Comparison of ENCODE assay signal across 12 cellular contexts in genomic region chr16:79150626-79151025, GRCh38.
DNase-seq lines count a peak whose midpoint lies in the region; ATAC-seq and TF ChIP-seq lines count a peak whose summit lies in the region.
"Had no signal": no experiment of that assay in that cellular context is flagged by ENCODE, and none has a peak within 500 bp of the region (broad histone marks: within the 10 kb centered on the region; RNA-seq: fewer than 3 reads in every experiment).

No MANE protein-coding gene starts in this region.

- H3K4me1 ChIP-seq in left ventricle myocardium inferior: no peaks in the 10 kb centered on the region
- H3K4me1 ChIP-seq in hepatocyte (ENCODE audit: insufficient read depth): peaks cover 6% of the 10 kb centered on the region

- H4K20me1 ChIP-seq in hepatocyte (ENCODE audit: insufficient read depth, poor library complexity, severe bottlenecking): no peaks in the 10 kb centered on the region
- H4K20me1 ChIP-seq: BLaER1 had no signal

- H3K27me3 Mint-ChIP-seq in activated T-helper 17 cell treated with anti-CD3 and anti-CD28 coated beads, Interleukin-2, amount 50 U/mL, for 72 hours: no peaks in the 10 kb centered on the region
- H3K27me3 Mint-ChIP-seq in natural killer cell treated with Interleukin-12 subunit alpha and Interleukin-12 subunit beta and Interleukin-15 and Interleukin-18, amount 100 ng/mL, for 72 hours: no peaks in the 10 kb centered on the region

- H3K4me3 Mint-ChIP-seq in activated T-helper 17 cell treated with anti-CD3 and anti-CD28 coated beads, Interleukin-2, amount 50 U/mL, for 72 hours: peak overlapping the region; percentile 32
- H3K4me3 Mint-ChIP-seq in natural killer cell treated with Interleukin-12 subunit alpha and Interleukin-12 subunit beta and Interleukin-15 and Interleukin-18, amount 100 ng/mL, for 72 hours: no peak overlapping the region
- H3K4me3 Mint-ChIP-seq: CD8-positive, alpha-beta T cell; H9 had no signal

- H3K27me3 ChIP-seq in left ventricle myocardium inferior (ENCODE audit: low read depth) (no peaks in the 10 kb centered on the region), hepatocyte (no peaks in the 10 kb centered on the region)
- H3K27me3 ChIP-seq: BLaER1 had no signal

- intact Hi-C loops in Right ventricle myocardium superior (cut with DNase I) (no loop called here), left ventricle myocardium inferior (cut with micrococcal nuclease) (no loop called here)

- H3K4me2 ChIP-seq in hepatocyte: no peak overlapping the region

- no peak overlapping the region for H2AFZ ChIP-seq in hepatocyte

- H3K9me2 ChIP-seq in hepatocyte (replicated peaks; ENCODE audit: insufficient read depth): no peaks in the 10 kb centered on the region

- ATAC-seq in Right ventricle myocardium superior (ENCODE audit: poor library complexity): peak; percentile 29
- no peak for ATAC-seq in activated T-helper 17 cell treated with anti-CD3 and anti-CD28 coated beads, Interleukin-2, amount 50 U/mL, for 72 hours (replicated peaks)
- no peak for ATAC-seq in natural killer cell treated with Interleukin-12 subunit alpha and Interleukin-12 subunit beta and Interleukin-15 and Interleukin-18, amount 100 ng/mL, for 72 hours
- ATAC-seq in HG02981 (IDR thresholded peaks at IDR 0.05; ENCODE audit: unreplicated experiment): no peak
- ATAC-seq in HG03159 (IDR thresholded peaks at IDR 0.05; ENCODE audit: unreplicated experiment): no peak
- ATAC-seq: CD8-positive, alpha-beta T cell had no signal

- H3K27ac ChIP-seq in left ventricle myocardium inferior (replicated peaks) (no peak overlapping the region), hepatocyte (peak overlapping the region; percentile 82)
- H3K27ac ChIP-seq: BLaER1, HL-60 had no signal

- H3K9me3 ChIP-seq in left ventricle myocardium inferior (replicated peaks): no peaks in the 10 kb centered on the region
- no peaks in the 10 kb centered on the region for H3K9me3 ChIP-seq in hepatocyte (ENCODE audit: low read depth)
- H3K9me3 ChIP-seq: BLaER1 had no signal

- DNase-seq in Right ventricle myocardium superior: no peak
- DNase-seq in left ventricle myocardium inferior: no peak
- DNase-seq in hepatocyte (ENCODE audit: low spot score): no peak
- no peak for DNase-seq in natural killer cell treated with Interleukin-12 subunit alpha and Interleukin-12 subunit beta and Interleukin-15 and Interleukin-18, amount 100 ng/mL, for 72 hours (ENCODE audit: low spot score)
- DNase-seq: 8988T; CD8-positive, alpha-beta T cell; H9 had no signal

- H3K36me3 Mint-ChIP-seq in activated T-helper 17 cell treated with anti-CD3 and anti-CD28 coated beads, Interleukin-2, amount 50 U/mL, for 72 hours (ENCODE audit: low read depth): no peaks in the 10 kb centered on the region
- H3K36me3 Mint-ChIP-seq in natural killer cell treated with Interleukin-12 subunit alpha and Interleukin-12 subunit beta and Interleukin-15 and Interleukin-18, amount 100 ng/mL, for 72 hours: no peaks in the 10 kb centered on the region
- H3K36me3 Mint-ChIP-seq: CD8-positive, alpha-beta T cell had no signal

- H3K27ac Mint-ChIP-seq in activated T-helper 17 cell treated with anti-CD3 and anti-CD28 coated beads, Interleukin-2, amount 50 U/mL, for 72 hours: peak overlapping the region; percentile 53
- no peak overlapping the region for H3K27ac Mint-ChIP-seq in natural killer cell treated with Interleukin-12 subunit alpha and Interleukin-12 subunit beta and Interleukin-15 and Interleukin-18, amount 100 ng/mL, for 72 hours
- H3K27ac Mint-ChIP-seq: CD8-positive, alpha-beta T cell; H9 had no signal

- 92% methylated on average over 9 of the region's 9 CpGs for WGBS in hepatocyte (ENCODE audit: low lambda C conversion rate, missing lambda C conversion rate)

- TF ChIP-seq CTCF in left ventricle myocardium inferior (IDR thresholded peaks at IDR 0.05; ENCODE audit: borderline replicate concordance) (no peak), hepatocyte (IDR thresholded peaks at IDR 0.05; ENCODE audit: poor library complexity) (no peak)

- H3K79me2 ChIP-seq in hepatocyte: no peaks in the 10 kb centered on the region

- H3K4me3 ChIP-seq in left ventricle myocardium inferior: no peak overlapping the region
- H3K4me3 ChIP-seq in hepatocyte: no peak overlapping the region
- H3K4me3 ChIP-seq: BLaER1 had no signal

- no peaks in the 10 kb centered on the region for H3K36me3 ChIP-seq in left ventricle myocardium inferior
- no peaks in the 10 kb centered on the region for H3K36me3 ChIP-seq in hepatocyte (replicated peaks; ENCODE audit: insufficient read depth, low read depth)
- H3K36me3 ChIP-seq: BLaER1 had no signal

- H3K4me1 Mint-ChIP-seq in activated T-helper 17 cell treated with anti-CD3 and anti-CD28 coated beads, Interleukin-2, amount 50 U/mL, for 72 hours: no peaks in the 10 kb centered on the region
- peaks cover 0 to 11% of the 10 kb centered on the region in 2 donors for H3K4me1 Mint-ChIP-seq in natural killer cell treated with Interleukin-12 subunit alpha and Interleukin-12 subunit beta and Interleukin-15 and Interleukin-18, amount 100 ng/mL, for 72 hours (ENCODE audit: low read depth in 2 of 2)

- no peaks in the 10 kb centered on the region for H3K9me3 Mint-ChIP-seq in activated T-helper 17 cell treated with anti-CD3 and anti-CD28 coated beads, Interleukin-2, amount 50 U/mL, for 72 hours
- H3K9me3 Mint-ChIP-seq in natural killer cell treated with Interleukin-12 subunit alpha and Interleukin-12 subunit beta and Interleukin-15 and Interleukin-18, amount 100 ng/mL, for 72 hours: no peaks in the 10 kb centered on the region
- H3K9me3 Mint-ChIP-seq: CD8-positive, alpha-beta T cell; H9 had no signal
